In genomic region chr5:130289132-130290088, GRCh38 we compare ENCODE assay signal across 14 cellular contexts.
DNase-seq lines count a peak whose midpoint lies in the region; ATAC-seq, FAIRE-seq and TF ChIP-seq lines count a peak whose summit lies in the region.
"Had no signal": no experiment of that assay in that cellular context is flagged by ENCODE, and none has a peak within 500 bp of the region (broad histone marks: within the 10 kb centered on the region; RNA-seq: fewer than 3 reads in every experiment).

No MANE protein-coding gene starts in this region.

- H3K27me3 ChIP-seq in keratinocyte (ENCODE audit: control insufficient read depth, extremely low read depth, insufficient read depth, low read length) = no peaks in the 10 kb centered on the region
- H3K27me3 ChIP-seq: MG63 had no signal

- H3K4me2 ChIP-seq in keratinocyte (ENCODE audit: control insufficient read depth, extremely low read depth, insufficient read depth, low read depth, low read length) = peak overlapping the region; percentile 97

- peak overlapping the region; percentile 54 for H3K9ac ChIP-seq in keratinocyte (ENCODE audit: control insufficient read depth, extremely low read depth, insufficient read depth, low read length)

- no peaks in the 10 kb centered on the region for H3K9me1 ChIP-seq in keratinocyte (ENCODE audit: control insufficient read depth, extremely low read depth, insufficient read depth, low read length)

- in situ Hi-C loops in KBM-7 (cut with MboI; ENCODE audit: low pct_unique_long_range_greater_than_20kb, low sequenced_read_pairs) = no loop called here

- H3K27ac ChIP-seq in keratinocyte (ENCODE audit: control insufficient read depth, insufficient read depth, low read length) = peak overlapping the region; percentile 86
- H3K27ac ChIP-seq: C4-2B had no signal

- no peak for ATAC-seq in HG02884 (IDR thresholded peaks at IDR 0.05; ENCODE audit: unreplicated experiment)

- no peaks in the 10 kb centered on the region for H4K20me1 ChIP-seq in keratinocyte (ENCODE audit: control insufficient read depth, extremely low read depth, insufficient read depth, low read length)

- H3K79me2 ChIP-seq in keratinocyte (ENCODE audit: control insufficient read depth, insufficient read depth, low read length) = no peaks in the 10 kb centered on the region

- H2AFZ ChIP-seq in keratinocyte (ENCODE audit: control insufficient read depth, low read length) = peak overlapping the region; percentile 66

- no peaks in the 10 kb centered on the region for H3K36me3 ChIP-seq in keratinocyte (ENCODE audit: control insufficient read depth in 2 of 2, extremely low read depth in 1 of 2, insufficient read depth in 2 of 2, low read length in 2 of 2)
- H3K36me3 ChIP-seq: MG63 had no signal

- DNase-seq in KBM-7 (peak; percentile 7), astrocyte of the hippocampus (ENCODE audit: low read depth, low spot score) (peak; percentile 43), keratinocyte (ENCODE audit: low read depth, low spot score) (no peak), urothelium cell line (ENCODE audit: low spot score) (peak; percentile 65), GF-D8 (lab: John Stamatoyannopoulos, UW) (no peak), NCI-H2107 (lab: John Stamatoyannopoulos, UW) (no peak)
- DNase-seq: activated CD4-positive, alpha-beta T cell treated with anti-CD3 and anti-CD28 coated beads for 1 hour; activated naive CD4-positive, alpha-beta T cell treated with Interleukin-2 at 50 U/mL for 16 hours; effector CD4-positive, alpha-beta T cell; MG63; NCI-H2081; SIG-M5 had no signal

- dilution Hi-C loops in keratinocyte (cut with MboI; ENCODE audit: extremely low pct_ligation_motif_present, low sequenced_read_pairs) = no loop called here

- TF ChIP-seq CTCF in keratinocyte (optimal IDR thresholded peaks at IDR 0.05 in 1 of 3, IDR thresholded peaks at IDR 0.05 in 1 of 3, conservative IDR thresholded peaks at IDR 0.05 in 1 of 3; ENCODE audit: extremely low read depth in 1 of 3, insufficient read depth in 2 of 3, low read length in 3 of 3) = no peak

- H3K4me1 ChIP-seq in keratinocyte (ENCODE audit: control insufficient read depth, extremely low read depth, insufficient read depth, low read length) = peaks cover 18% of the 10 kb centered on the region

- H3K9me3 ChIP-seq in keratinocyte (ENCODE audit: control insufficient read depth, low read depth, low read length) = no peaks in the 10 kb centered on the region
- H3K9me3 ChIP-seq: MG63 had no signal

- H3K4me3 ChIP-seq in keratinocyte (ENCODE audit: control insufficient read depth in 2 of 3, extremely low read depth in 1 of 3, insufficient read depth in 2 of 3, low read depth in 1 of 3, low read length in 3 of 3) = peak overlapping the region; percentile 24 to 61 (median 57)
- H3K4me3 ChIP-seq: MG63 had no signal

- peak; percentile 94 for FAIRE-seq in keratinocyte (lab: Jason Lieb, UNC)
- no peak for FAIRE-seq in urothelium cell line (lab: Jason Lieb, UNC)

Comparison
In these comparisons a context has a peak if more than half of its experiments do, and no peak if none do; other contexts are left out.
1. DNase-seq: peak in KBM-7 (single experiment), astrocyte of the hippocampus (single experiment) and urothelium cell line (single experiment); none in keratinocyte (single experiment), GF-D8 (single experiment) and NCI-H2107 (single experiment).